Comparison of ENCODE assay signal across 26 cellular contexts in genomic region chr9:71010258-71010657, GRCh38.
"Had no signal": no experiment of that assay in that cellular context is flagged by ENCODE, and none has a peak within 500 bp of the region (broad histone marks: within the 10 kb centered on the region; RNA-seq: fewer than 3 reads in every experiment).

No MANE protein-coding gene starts in this region.

- H3K36me3 ChIP-seq: stomach, suprapubic skin, thoracic aorta, thyroid gland, tibial artery, tibial nerve, transverse colon, upper lobe of right lung, vagina had no signal

- DNase-seq: stimulated activated CD4-positive, alpha-beta T cell treated with anti-CD3 and anti-CD28 coated beads, Interleukin-2, amount 100 ng/mL, for 48 hours; stimulated activated CD4-positive, alpha-beta T cell treated with anti-CD3 and anti-CD28 coated beads, Interleukin-4, amount 100 ng/mL, for 1 hour; stimulated activated CD4-positive, alpha-beta T cell treated with anti-CD3 and anti-CD28 coated beads, Interleukin-4, amount 100 ng/mL, for 24 hours; stimulated activated CD4-positive, alpha-beta T cell treated with anti-CD3 and anti-CD28 coated beads, Interleukin-4, amount 100 ng/mL, for 4 hours; stimulated activated CD8-positive, alpha-beta memory T cell treated with anti-CD3 and anti-CD28 coated beads, Interleukin-4, amount 100 ng/mL, for 48 hours; stimulated activated naive B cell treated with anti-CD40 and anti-IgM and Interleukin-4, amounts not matched to agents 10 μg/mL and 1 μg/mL and 100 μg/mL, for 72 hours; stimulated activated naive CD4-positive, alpha-beta T cell; stimulated activated naive CD4-positive, alpha-beta T cell treated with Interleukin-2 at 50 U/mL for 16 hours; stimulated activated naive CD8-positive, alpha-beta T cell treated with anti-CD3 and anti-CD28 coated beads, Interleukin-15, amount 100 ng/mL, for 72 hours; stimulated activated naive CD8-positive, alpha-beta T cell treated with anti-CD3 and anti-CD28 coated beads, Interleukin-15, Interleukin-2, amounts not matched to agents 100 U/mL and 50 U/mL, for 24 hours; stomach; substantia nigra; testis; thyroid gland; tibial artery; transverse colon; trophoblast cell; upper lobe of right lung; uterus had no signal

- H3K9me3 ChIP-seq: suprapubic skin, testis, thyroid gland had no signal

- H3K4me3 ChIP-seq: stomach, suprapubic skin, testis, thoracic aorta, thyroid gland, tibial artery, tibial nerve, transverse colon, upper lobe of right lung, uterus, vagina had no signal

- H3K4me1 ChIP-seq: stomach, suprapubic skin, testis, thyroid gland, tibial artery, tibial nerve, transverse colon, upper lobe of right lung, uterus, vagina had no signal

- FAIRE-seq: urothelium cell line had no signal

- ATAC-seq: stimulated activated effector memory CD8-positive, alpha-beta T cell treated with anti-CD3 and anti-CD28 coated beads, Interleukin-12 subunit alpha, Interleukin-12 subunit beta, amount 100 ng/mL, for 72 hours; stimulated activated memory B cell treated with anti-CD40 and anti-IgM and Interleukin-4, amounts not matched to agents 10 μg/mL and 1 μg/mL and 100 μg/mL, for 72 hours; stimulated activated naive B cell treated with anti-CD40 and anti-IgM and Interleukin-4, amounts not matched to agents 10 μg/mL and 1 μg/mL and 100 μg/mL, for 72 hours; stimulated activated naive CD8-positive, alpha-beta T cell treated with anti-CD3 and anti-CD28 coated beads, Interleukin-15, amount 100 ng/mL, for 72 hours; stimulated activated naive CD8-positive, alpha-beta T cell treated with anti-CD3 and anti-CD28 coated beads, Interleukin-15, Interleukin-2, amounts not matched to agents 100 U/mL and 50 U/mL, for 24 hours; upper lobe of right lung had no signal

- H3K27ac ChIP-seq: stomach, suprapubic skin, testis, thoracic aorta, thyroid gland, tibial artery, tibial nerve, transverse colon, upper lobe of right lung, uterus, vagina had no signal

- H3K27me3 ChIP-seq: stomach, suprapubic skin, testis, thyroid gland, tibial artery, tibial nerve, transverse colon, upper lobe of right lung, uterus, vagina had no signal
